ENCODE assay signal across 8 cellular contexts in genomic region chr13:28707629-28708427, GRCh38. TPM values are rescaled to one million over a fixed set of nuclear protein-coding genes. Genes with fewer than 3 reads are reported as not detected.
DNase-seq lines count a peak whose midpoint lies in the region; ATAC-seq, FAIRE-seq and TF ChIP-seq lines count a peak whose summit lies in the region.

No MANE protein-coding gene starts in this region.

- H3K4me1 ChIP-seq in kidney (ENCODE audit: control insufficient read depth in 1 of 2, insufficient read depth in 1 of 2, low read depth in 1 of 2, low read length in 2 of 2): no peaks in the 10 kb centered on the region

- FAIRE-seq in kidney (lab: Jason Lieb, UNC): no peak

- no peak for TF ChIP-seq CTCF in kidney (IDR thresholded peaks at IDR 0.05; ENCODE audit: borderline replicate concordance, extremely low read depth, insufficient read depth)

- H3K4me3 ChIP-seq in kidney (ENCODE audit: low read length in 2 of 2): no peak overlapping the region

- peak; percentile 97 for ATAC-seq in GM19023 (IDR thresholded peaks at IDR 0.05; ENCODE audit: unreplicated experiment)
- ATAC-seq in HG03064 (IDR thresholded peaks at IDR 0.05; ENCODE audit: low read depth, unreplicated experiment): peak; percentile 93

- no peak overlapping the region for H3K27ac ChIP-seq in kidney (ENCODE audit: low read depth in 2 of 2, low read length in 2 of 2)

- no peak overlapping the region for H3K9ac ChIP-seq in kidney (ENCODE audit: low read length in 2 of 2)

- intact Hi-C loops in kidney (cut with DNase I): no loop called here

- no peaks in the 10 kb centered on the region for H3K9me3 ChIP-seq in kidney (ENCODE audit: control insufficient read depth in 1 of 2, low read length in 2 of 2)

- DNase-seq in AML-193 (lab: John Stamatoyannopoulos, UW) (peak; percentile 75 to 84), SIG-M5 treated with dmso at 0.1 percent for 504 hours (lab: John Stamatoyannopoulos, UW; ENCODE audit: unreplicated experiment) (peak; percentile 93), hippocampal formation (lab: John Stamatoyannopoulos, UW) (peak; percentile 5 to 23), SK-N-DZ (ENCODE audit: low spot score) (no peak), cortex of kidney (lab: John Stamatoyannopoulos, UW) (no peak), kidney (no peak)

- peaks cover 0 to under 1% of the 10 kb centered on the region in 2 donors for H3K36me3 ChIP-seq in kidney (ENCODE audit: control insufficient read depth in 1 of 2, insufficient read depth in 2 of 2, low read length in 2 of 2)

RNA-seq across cellular contexts. Expression of gene SLC46A3, which starts 10.9 kb away (rescaled TPM):
- polyA plus RNA-seq in SK-N-DZ (2014; cell fraction: cytosol; rRNA removed): 0.05 and 0.43 TPM in 2 replicates
- 0.09 and 0.65 TPM in 2 replicates for polyA plus RNA-seq in SK-N-DZ (2014; cell fraction: nucleus; rRNA removed)
- 16.7 TPM for total RNA-seq in kidney
- 30.0 TPM for polyA plus RNA-seq in kidney (ENCODE audit: insufficient read depth, low read depth, low replicate concordance)

RNA-seq across cellular contexts. Expression of gene POMP, which starts 48.9 kb away (rescaled TPM):
- polyA plus RNA-seq in SK-N-DZ (2014; cell fraction: cytosol; rRNA removed): 73.4 and 83.5 TPM in 2 replicates
- polyA plus RNA-seq in SK-N-DZ (2014; cell fraction: nucleus; rRNA removed): 43.1 and 71.6 TPM in 2 replicates
- total RNA-seq in kidney: 59.0 TPM
- polyA plus RNA-seq in kidney (ENCODE audit: insufficient read depth, low read depth, low replicate concordance): 115 TPM

Comparison
In these comparisons a context has a peak if more than half of its experiments do, and no peak if none do; other contexts are left out.
1. DNase-seq: peak in AML-193 (2 of 2), SIG-M5 treated with dmso at 0.1 percent for 504 hours (single experiment) and hippocampal formation (2 of 2); none in SK-N-DZ (single experiment), cortex of kidney (single experiment) and kidney (single experiment).